In genomic region chr11:94583885-94584500, GRCh38 we compare ENCODE assay signal across 1 cellular context.
TF ChIP-seq lines count a peak whose summit lies in the region.

No MANE protein-coding gene starts in this region.

TF ChIP-seq in HepG2, 621 proteins besides CTCF, POLR2A, EP300 and RAD21 (continued from another document):
- no peak for TF ChIP-seq CENPBD1 (CRISPR knock-in tag; IDR thresholded peaks at IDR 0.05; ENCODE audit: borderline replicate concordance, low read depth)
- TF ChIP-seq, protein P1, sequence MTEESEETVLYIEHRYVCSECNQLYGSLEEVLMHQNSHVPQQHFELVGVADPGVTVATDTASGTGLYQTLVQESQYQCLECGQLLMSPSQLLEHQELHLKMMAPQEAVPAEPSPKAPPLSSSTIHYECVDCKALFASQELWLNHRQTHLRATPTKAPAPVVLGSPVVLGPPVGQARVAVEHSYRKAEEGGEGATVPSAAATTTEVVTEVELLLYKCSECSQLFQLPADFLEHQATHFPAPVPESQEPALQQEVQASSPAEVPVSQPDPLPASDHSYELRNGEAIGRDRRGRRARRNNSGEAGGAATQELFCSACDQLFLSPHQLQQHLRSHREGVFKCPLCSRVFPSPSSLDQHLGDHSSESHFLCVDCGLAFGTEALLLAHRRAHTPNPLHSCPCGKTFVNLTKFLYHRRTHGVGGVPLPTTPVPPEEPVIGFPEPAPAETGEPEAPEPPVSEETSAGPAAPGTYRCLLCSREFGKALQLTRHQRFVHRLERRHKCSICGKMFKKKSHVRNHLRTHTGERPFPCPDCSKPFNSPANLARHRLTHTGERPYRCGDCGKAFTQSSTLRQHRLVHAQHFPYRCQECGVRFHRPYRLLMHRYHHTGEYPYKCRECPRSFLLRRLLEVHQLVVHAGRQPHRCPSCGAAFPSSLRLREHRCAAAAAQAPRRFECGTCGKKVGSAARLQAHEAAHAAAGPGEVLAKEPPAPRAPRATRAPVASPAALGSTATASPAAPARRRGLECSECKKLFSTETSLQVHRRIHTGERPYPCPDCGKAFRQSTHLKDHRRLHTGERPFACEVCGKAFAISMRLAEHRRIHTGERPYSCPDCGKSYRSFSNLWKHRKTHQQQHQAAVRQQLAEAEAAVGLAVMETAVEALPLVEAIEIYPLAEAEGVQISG (CRISPR knock-in tag; IDR thresholded peaks at IDR 0.05) = no peak
